ENCODE assay signal across 2 cellular contexts in genomic region chr9:398085-398484, GRCh38.
TF ChIP-seq lines count a peak whose summit lies in the region.

No MANE protein-coding gene starts in this region.

TF ChIP-seq in GM23338, 12 proteins besides CTCF, POLR2A, EP300 and RAD21:
- no peak for TF ChIP-seq EZH2phosphoT487 (IDR thresholded peaks at IDR 0.05; ENCODE audit: unreplicated experiment)
- TF ChIP-seq CREB1 (CRISPR knock-in tag; IDR thresholded peaks at IDR 0.05; ENCODE audit: low read depth), result no peak
- TF ChIP-seq, protein P1, sequence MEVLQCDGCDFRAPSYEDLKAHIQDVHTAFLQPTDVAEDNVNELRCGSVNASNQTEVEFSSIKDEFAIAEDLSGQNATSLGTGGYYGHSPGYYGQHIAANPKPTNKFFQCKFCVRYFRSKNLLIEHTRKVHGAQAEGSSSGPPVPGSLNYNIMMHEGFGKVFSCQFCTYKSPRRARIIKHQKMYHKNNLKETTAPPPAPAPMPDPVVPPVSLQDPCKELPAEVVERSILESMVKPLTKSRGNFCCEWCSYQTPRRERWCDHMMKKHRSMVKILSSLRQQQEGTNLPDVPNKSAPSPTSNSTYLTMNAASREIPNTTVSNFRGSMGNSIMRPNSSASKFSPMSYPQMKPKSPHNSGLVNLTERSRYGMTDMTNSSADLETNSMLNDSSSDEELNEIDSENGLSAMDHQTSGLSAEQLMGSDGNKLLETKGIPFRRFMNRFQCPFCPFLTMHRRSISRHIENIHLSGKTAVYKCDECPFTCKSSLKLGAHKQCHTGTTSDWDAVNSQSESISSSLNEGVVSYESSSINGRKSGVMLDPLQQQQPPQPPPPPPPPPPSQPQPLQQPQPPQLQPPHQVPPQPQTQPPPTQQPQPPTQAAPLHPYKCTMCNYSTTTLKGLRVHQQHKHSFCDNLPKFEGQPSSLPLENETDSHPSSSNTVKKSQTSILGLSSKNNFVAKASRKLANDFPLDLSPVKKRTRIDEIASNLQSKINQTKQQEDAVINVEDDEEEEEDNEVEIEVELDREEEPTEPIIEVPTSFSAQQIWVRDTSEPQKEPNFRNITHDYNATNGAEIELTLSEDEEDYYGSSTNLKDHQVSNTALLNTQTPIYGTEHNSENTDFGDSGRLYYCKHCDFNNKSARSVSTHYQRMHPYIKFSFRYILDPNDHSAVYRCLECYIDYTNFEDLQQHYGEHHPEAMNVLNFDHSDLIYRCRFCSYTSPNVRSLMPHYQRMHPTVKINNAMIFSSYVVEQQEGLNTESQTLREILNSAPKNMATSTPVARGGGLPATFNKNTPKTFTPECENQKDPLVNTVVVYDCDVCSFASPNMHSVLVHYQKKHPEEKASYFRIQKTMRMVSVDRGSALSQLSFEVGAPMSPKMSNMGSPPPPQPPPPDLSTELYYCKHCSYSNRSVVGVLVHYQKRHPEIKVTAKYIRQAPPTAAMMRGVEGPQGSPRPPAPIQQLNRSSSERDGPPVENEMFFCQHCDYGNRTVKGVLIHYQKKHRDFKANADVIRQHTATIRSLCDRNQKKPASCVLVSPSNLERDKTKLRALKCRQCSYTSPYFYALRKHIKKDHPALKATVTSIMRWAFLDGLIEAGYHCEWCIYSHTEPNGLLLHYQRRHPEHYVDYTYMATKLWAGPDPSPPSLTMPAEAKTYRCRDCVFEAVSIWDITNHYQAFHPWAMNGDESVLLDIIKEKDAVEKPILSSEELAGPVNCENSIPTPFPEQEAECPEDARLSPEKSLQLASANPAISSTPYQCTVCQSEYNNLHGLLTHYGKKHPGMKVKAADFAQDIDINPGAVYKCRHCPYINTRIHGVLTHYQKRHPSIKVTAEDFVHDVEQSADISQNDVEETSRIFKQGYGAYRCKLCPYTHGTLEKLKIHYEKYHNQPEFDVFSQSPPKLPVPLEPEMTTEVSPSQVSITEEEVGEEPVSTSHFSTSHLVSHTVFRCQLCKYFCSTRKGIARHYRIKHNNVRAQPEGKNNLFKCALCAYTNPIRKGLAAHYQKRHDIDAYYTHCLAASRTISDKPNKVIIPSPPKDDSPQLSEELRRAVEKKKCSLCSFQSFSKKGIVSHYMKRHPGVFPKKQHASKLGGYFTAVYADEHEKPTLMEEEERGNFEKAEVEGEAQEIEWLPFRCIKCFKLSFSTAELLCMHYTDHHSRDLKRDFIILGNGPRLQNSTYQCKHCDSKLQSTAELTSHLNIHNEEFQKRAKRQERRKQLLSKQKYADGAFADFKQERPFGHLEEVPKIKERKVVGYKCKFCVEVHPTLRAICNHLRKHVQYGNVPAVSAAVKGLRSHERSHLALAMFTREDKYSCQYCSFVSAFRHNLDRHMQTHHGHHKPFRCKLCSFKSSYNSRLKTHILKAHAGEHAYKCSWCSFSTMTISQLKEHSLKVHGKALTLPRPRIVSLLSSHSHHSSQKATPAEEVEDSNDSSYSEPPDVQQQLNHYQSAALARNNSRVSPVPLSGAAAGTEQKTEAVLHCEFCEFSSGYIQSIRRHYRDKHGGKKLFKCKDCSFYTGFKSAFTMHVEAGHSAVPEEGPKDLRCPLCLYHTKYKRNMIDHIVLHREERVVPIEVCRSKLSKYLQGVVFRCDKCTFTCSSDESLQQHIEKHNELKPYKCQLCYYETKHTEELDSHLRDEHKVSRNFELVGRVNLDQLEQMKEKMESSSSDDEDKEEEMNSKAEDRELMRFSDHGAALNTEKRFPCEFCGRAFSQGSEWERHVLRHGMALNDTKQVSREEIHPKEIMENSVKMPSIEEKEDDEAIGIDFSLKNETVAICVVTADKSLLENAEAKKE (CRISPR knock-in tag; IDR thresholded peaks at IDR 0.05), result no peak
- no peak for TF ChIP-seq REST (IDR thresholded peaks at IDR 0.05; ENCODE audit: unreplicated experiment)
- TF ChIP-seq ZNF331 (CRISPR knock-in tag; IDR thresholded peaks at IDR 0.05; ENCODE audit: low read depth), result no peak
- no peak for TF ChIP-seq NANOG (IDR thresholded peaks at IDR 0.05; ENCODE audit: borderline replicate concordance)
- no peak for TF ChIP-seq ETS1 (IDR thresholded peaks at IDR 0.05)
- no peak for TF ChIP-seq EZH2 (IDR thresholded peaks at IDR 0.05; ENCODE audit: low read depth, unreplicated experiment)
- TF ChIP-seq STAT1 (IDR thresholded peaks at IDR 0.05; ENCODE audit: unreplicated experiment), result no peak
- TF ChIP-seq JUNB (IDR thresholded peaks at IDR 0.05; ENCODE audit: unreplicated experiment), result no peak
- TF ChIP-seq ZNF114 (CRISPR knock-in tag; IDR thresholded peaks at IDR 0.05), result no peak
- no peak for TF ChIP-seq POLR2AphosphoS5 (IDR thresholded peaks at IDR 0.05; ENCODE audit: low read depth)

TF ChIP-seq in GM12891, 5 proteins besides CTCF, POLR2A, EP300 and RAD21:
- TF ChIP-seq SPI1 (IDR thresholded peaks at IDR 0.05; ENCODE audit: low read depth, low read length) (no peak), PAX5 (IDR thresholded peaks at IDR 0.05; ENCODE audit: insufficient read depth, low read length, severe bottlenecking) (no peak), POU2F2 (IDR thresholded peaks at IDR 0.05; ENCODE audit: low read depth, low read length) (no peak), POLR2AphosphoS5 (IDR thresholded peaks at IDR 0.05; ENCODE audit: low read depth, low read length) (no peak)
TF ChIP-seq in GM12891: peak in this region for 0.
